ENCODE assay signal across 31 cellular contexts in genomic region chr5:148815578-148815977, GRCh38.
"Had no signal": no experiment of that assay in that cellular context is flagged by ENCODE, and none has a peak within 500 bp of the region (broad histone marks: within the 10 kb centered on the region; RNA-seq: fewer than 3 reads in every experiment).

No MANE protein-coding gene starts in this region.

- H3K4me1 ChIP-seq: adrenal gland, ascending aorta, colonic mucosa, suprapubic skin had no signal

- H3K27ac ChIP-seq: adrenal gland, ascending aorta, cardiac muscle cell, colonic mucosa, right atrium auricular region, suprapubic skin, tibial artery had no signal

- ATAC-seq: activated CD8-positive, alpha-beta T cell treated with anti-CD3 and anti-CD28 coated beads for 36 hours; activated naive CD4-positive, alpha-beta T cell treated with anti-CD3 and anti-CD28 coated beads, Interleukin-2, amount 50 U/mL, for 72 hours; activated T-cell treated with anti-CD3 and anti-CD28 coated beads, Interleukin-2, amount 50 U/mL, for 4 hours; activated T-helper 17 cell treated with anti-CD3 and anti-CD28 coated beads, Interleukin-2, amount 50 U/mL, for 72 hours; effector memory CD8-positive, alpha-beta T cell; natural killer cell had no signal

- H3K27me3 Mint-ChIP-seq: activated CD8-positive, alpha-beta T cell treated with anti-CD3 and anti-CD28 coated beads for 36 hours; effector memory CD8-positive, alpha-beta T cell; stimulated activated naive B cell treated with anti-CD40 and anti-IgM and Interleukin-4, amounts not matched to agents 10 μg/mL and 1 μg/mL and 100 μg/mL, for 72 hours had no signal

- H3K27me3 ChIP-seq: adrenal gland, ascending aorta, cardiac muscle cell, colonic mucosa, right atrium auricular region, suprapubic skin, tibial artery had no signal

- FAIRE-seq: kidney, TTC549 had no signal

- H3K4me2 ChIP-seq: smooth muscle cell had no signal

- H3K27ac Mint-ChIP-seq: activated CD8-positive, alpha-beta T cell treated with anti-CD3 and anti-CD28 coated beads for 36 hours; activated naive CD4-positive, alpha-beta T cell treated with anti-CD3 and anti-CD28 coated beads, Interleukin-2, amount 50 U/mL, for 72 hours; activated T-helper 17 cell treated with anti-CD3 and anti-CD28 coated beads, Interleukin-2, amount 50 U/mL, for 72 hours; effector memory CD8-positive, alpha-beta T cell; immature natural killer cell; natural killer cell; stimulated activated naive B cell treated with anti-CD40 and anti-IgM and Interleukin-4, amounts not matched to agents 10 μg/mL and 1 μg/mL and 100 μg/mL, for 72 hours had no signal

- H3K4me3 ChIP-seq: adrenal gland, ascending aorta, cardiac muscle cell, colonic mucosa, right atrium auricular region, smooth muscle cell, suprapubic skin, tibial artery had no signal

- H3K36me3 ChIP-seq: adrenal gland, ascending aorta, cardiac muscle cell, colonic mucosa, right atrium auricular region, suprapubic skin, tibial artery had no signal

- H3K36me3 Mint-ChIP-seq: activated naive CD4-positive, alpha-beta T cell treated with anti-CD3 and anti-CD28 coated beads, Interleukin-2, amount 50 U/mL, for 72 hours; brain; immature natural killer cell; natural killer cell; stimulated activated naive B cell treated with anti-CD40 and anti-IgM and Interleukin-4, amounts not matched to agents 10 μg/mL and 1 μg/mL and 100 μg/mL, for 72 hours had no signal

- H3K9me3 ChIP-seq: adrenal gland, ascending aorta, colonic mucosa, right atrium auricular region, suprapubic skin, tibial artery had no signal

- H3K9me3 Mint-ChIP-seq: activated CD8-positive, alpha-beta T cell treated with anti-CD3 and anti-CD28 coated beads for 36 hours; activated naive CD4-positive, alpha-beta T cell treated with anti-CD3 and anti-CD28 coated beads, Interleukin-2, amount 50 U/mL, for 72 hours; activated T-cell treated with anti-CD3 and anti-CD28 coated beads, Interleukin-2, amount 50 U/mL, for 4 hours; activated T-helper 17 cell treated with anti-CD3 and anti-CD28 coated beads, Interleukin-2, amount 50 U/mL, for 72 hours; effector memory CD8-positive, alpha-beta T cell; immature natural killer cell; natural killer cell; stimulated activated naive B cell treated with anti-CD40 and anti-IgM and Interleukin-4, amounts not matched to agents 10 μg/mL and 1 μg/mL and 100 μg/mL, for 72 hours had no signal

- DNase-seq: activated CD4-positive, alpha-beta T cell treated with anti-CD3 and anti-CD28 coated beads for 1 hour; activated CD4-positive, alpha-beta T cell treated with anti-CD3 and anti-CD28 coated beads, Interleukin-2, amount 50 U/mL, for 1 hour; activated CD8-positive, alpha-beta T cell treated with anti-CD3 and anti-CD28 coated beads for 36 hours; activated gamma-delta T cell treated with Interleukin-2 at 50 U/mL for 16 hours; activated T-cell treated with anti-CD3 and anti-CD28 coated beads, Interleukin-2, amount 50 U/mL, for 4 hours; adrenal gland; cerebellar nuclear complex; colonic mucosa; effector memory CD8-positive, alpha-beta T cell; erythroblast; head of caudate nucleus; hypothalamus; immature natural killer cell; kidney; mesenchymal stem cell; natural killer cell; stimulated activated CD4-positive, alpha-beta T cell treated with anti-CD3 and anti-CD28 coated beads, Interleukin-1b, Interleukin-23, amount 100 ng/mL, for 48 hours; stimulated activated CD4-positive, alpha-beta T cell treated with anti-CD3 and anti-CD28 coated beads, Interleukin-4, amount 100 ng/mL, for 4 hours; stimulated activated CD8-positive, alpha-beta memory T cell treated with anti-CD3 and anti-CD28 coated beads, Interleukin-4, amount 100 ng/mL, for 48 hours; stimulated activated naive B cell treated with anti-CD40 and anti-IgM and Interleukin-4, amounts not matched to agents 10 μg/mL and 1 μg/mL and 100 μg/mL, for 72 hours; T-helper 9 cell; tibial artery had no signal

- H3K4me3 Mint-ChIP-seq: activated CD8-positive, alpha-beta T cell treated with anti-CD3 and anti-CD28 coated beads for 36 hours; activated T-cell treated with anti-CD3 and anti-CD28 coated beads, Interleukin-2, amount 50 U/mL, for 4 hours; activated T-helper 17 cell treated with anti-CD3 and anti-CD28 coated beads, Interleukin-2, amount 50 U/mL, for 72 hours; brain; effector memory CD8-positive, alpha-beta T cell; immature natural killer cell; natural killer cell; stimulated activated naive B cell treated with anti-CD40 and anti-IgM and Interleukin-4, amounts not matched to agents 10 μg/mL and 1 μg/mL and 100 μg/mL, for 72 hours had no signal
